In genomic region chr20:1119524-1119923, GRCh38 we compare ENCODE assay signal across 1 cellular context.
TF ChIP-seq lines count a peak whose summit lies in the region.

No MANE protein-coding gene starts in this region.

TF ChIP-seq in HCT116, 20 proteins besides CTCF, POLR2A, EP300 and RAD21 (continued from another document):
- TF ChIP-seq, protein P1, sequence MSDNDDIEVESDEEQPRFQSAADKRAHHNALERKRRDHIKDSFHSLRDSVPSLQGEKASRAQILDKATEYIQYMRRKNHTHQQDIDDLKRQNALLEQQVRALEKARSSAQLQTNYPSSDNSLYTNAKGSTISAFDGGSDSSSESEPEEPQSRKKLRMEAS (IDR thresholded peaks at IDR 0.05) = no peak
TF ChIP-seq in HCT116: peak in this region for 0.
